9 cellular contexts compared by ENCODE assay signal in the genomic region with DNA sequence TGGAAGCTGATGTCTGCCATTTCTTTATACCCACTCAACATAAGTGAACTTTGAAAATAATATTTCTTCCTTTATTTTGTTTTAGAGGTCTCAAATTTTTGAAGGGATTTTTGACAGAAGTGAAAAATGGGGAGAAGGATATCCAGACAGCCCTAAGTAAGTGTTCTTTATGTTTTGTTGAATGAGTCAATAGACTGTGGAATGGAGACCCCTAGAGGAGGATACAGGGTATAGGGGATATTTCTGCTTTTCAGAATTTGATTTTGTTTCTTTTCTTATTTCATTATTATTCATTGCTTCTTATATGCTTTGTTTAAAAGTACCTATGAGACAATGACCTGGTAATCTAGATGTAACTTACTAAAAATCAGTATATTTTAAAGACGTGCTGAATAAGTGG. TPM values are rescaled to one million over a fixed set of nuclear protein-coding genes. Genes with fewer than 3 reads are reported as not detected.
DNase-seq lines count a peak whose midpoint lies in the region; ATAC-seq and TF ChIP-seq lines count a peak whose summit lies in the region.
"Had no signal": no experiment of that assay in that cellular context is flagged by ENCODE, and none has a peak within 500 bp of the region (broad histone marks: within the 10 kb centered on the region; RNA-seq: fewer than 3 reads in every experiment).

No MANE protein-coding gene starts in this region.

- no peak overlapping the region for H3K9ac ChIP-seq in trophoblast cell (ENCODE audit: low read length)

- H2AFZ ChIP-seq in OCI-LY7 (ENCODE audit: low read length) (no peak overlapping the region), trophoblast cell (ENCODE audit: insufficient read depth, low read length, poor library complexity) (no peak overlapping the region)

- ATAC-seq in HG02884 (IDR thresholded peaks at IDR 0.05; ENCODE audit: unreplicated experiment): peak; percentile 70
- ATAC-seq in effector memory CD8-positive, alpha-beta T cell (replicated peaks): peak; percentile 62

- no peaks in the 10 kb centered on the region for H3K9me3 Mint-ChIP-seq in effector memory CD8-positive, alpha-beta T cell
- H3K9me3 Mint-ChIP-seq: CD8-positive, alpha-beta memory T cell had no signal

- DNase-seq in NCI-H1694 treated with DMSO at 0.1 percent for 48 hours (lab: John Stamatoyannopoulos, UW) (peak; percentile 60), NCI-H1694 (lab: John Stamatoyannopoulos, UW) (no peak), OCI-LY7 (ENCODE audit: low spot score) (peak; percentile 62), midbrain (lab: John Stamatoyannopoulos, UW) (peak; percentile 21), trophoblast cell (no peak)
- DNase-seq in effector memory CD8-positive, alpha-beta T cell: no peak
- no peak for DNase-seq in stimulated activated CD8-positive, alpha-beta memory T cell treated with anti-CD3 and anti-CD28 coated beads, Interleukin-4, amount 100 ng/mL, for 48 hours

- H3K27ac ChIP-seq in OCI-LY7 (ENCODE audit: low read depth, low read length, poor library complexity, severe bottlenecking) (no peak overlapping the region), trophoblast cell (ENCODE audit: low read depth, low read length) (no peak overlapping the region)

- H3K36me3 Mint-ChIP-seq in effector memory CD8-positive, alpha-beta T cell (ENCODE audit: insufficient read depth): peaks cover 11% of the 10 kb centered on the region

- H3K18ac ChIP-seq in trophoblast cell (ENCODE audit: low read length): no peak overlapping the region

- no peak overlapping the region for H4K91ac ChIP-seq in trophoblast cell (ENCODE audit: low read depth, low read length)

- H3K36me3 ChIP-seq in OCI-LY7 (ENCODE audit: insufficient read depth, low read length) (peaks cover 29% of the 10 kb centered on the region), trophoblast cell (ENCODE audit: control insufficient read depth in 1 of 2, insufficient read depth in 2 of 2, low read length in 2 of 2) (peaks cover 11 to 28% of the 10 kb centered on the region in 2 experiments)

- H2BK5ac ChIP-seq in trophoblast cell (ENCODE audit: low read depth, low read length, poor library complexity): no peak overlapping the region

- no peak overlapping the region for H3K4me3 Mint-ChIP-seq in effector memory CD8-positive, alpha-beta T cell
- H3K4me3 Mint-ChIP-seq: CD8-positive, alpha-beta memory T cell had no signal

- no CpG with 5 or more reads among the region's 1 CpG for WGBS in trophoblast cell (ENCODE audit: extremely low coverage, insufficient coverage, insufficient read length)

- H3K4me1 Mint-ChIP-seq in effector memory CD8-positive, alpha-beta T cell (ENCODE audit: low read depth in 2 of 2): no peaks in the 10 kb centered on the region

- no peak overlapping the region for H3K23ac ChIP-seq in trophoblast cell (ENCODE audit: low read length)

- no peak overlapping the region for H2BK12ac ChIP-seq in trophoblast cell (ENCODE audit: low read length)

- no peak overlapping the region for H3K4ac ChIP-seq in trophoblast cell (ENCODE audit: low read depth, low read length)

- peaks cover 13% of the 10 kb centered on the region for H3K4me1 ChIP-seq in OCI-LY7 (ENCODE audit: insufficient read depth, low read length, poor library complexity, severe bottlenecking)
- H3K4me1 ChIP-seq in trophoblast cell (ENCODE audit: control insufficient read depth in 1 of 2, insufficient read depth in 2 of 2, low read length in 2 of 2): no peaks in the 10 kb centered on the region

- H2BK120ac ChIP-seq in trophoblast cell (ENCODE audit: insufficient read depth, low read length, poor library complexity): no peak overlapping the region

- H3K79me2 ChIP-seq in OCI-LY7 (ENCODE audit: insufficient read depth, low read depth, low read length): no peaks in the 10 kb centered on the region
- no peaks in the 10 kb centered on the region for H3K79me2 ChIP-seq in trophoblast cell (ENCODE audit: control insufficient read depth, insufficient read depth, low read length, poor library complexity)

- no peak overlapping the region for H4K12ac ChIP-seq in trophoblast cell (ENCODE audit: low read depth, low read length)

- no TSS peak for BruUV-seq in OCI-LY7 (replicated peaks; lab: Mats Ljungman, UMichigan)

- H3K27me3 ChIP-seq in trophoblast cell (ENCODE audit: insufficient read depth, low read length): no peaks in the 10 kb centered on the region

- no peaks in the 10 kb centered on the region for H3K79me1 ChIP-seq in trophoblast cell (ENCODE audit: low read length)

- POLR2A ChIA-PET in OCI-LY7 (lab: Charles Lee): interaction anchor here (0.7 to 1.7 kb wide), 2 partner anchors 27 to 80 kb away, joined by 3 to 5 read pairs; no protein-coding TSS in a partner anchor

- peak; percentile 96 for TF ChIP-seq CTCF in OCI-LY7 (conservative IDR thresholded peaks at IDR 0.05; ENCODE audit: low read length)

- H4K20me1 ChIP-seq in OCI-LY7 (ENCODE audit: insufficient read depth, low read length): no peaks in the 10 kb centered on the region; the same call in 1 of the 2 replicates

- H3K9me2 ChIP-seq in OCI-LY7 (ENCODE audit: insufficient read depth, low read length): no peaks in the 10 kb centered on the region

- no peak overlapping the region for H4K8ac ChIP-seq in trophoblast cell (ENCODE audit: low read depth, low read length)

- H3K9me3 ChIP-seq in OCI-LY7 (ENCODE audit: low read length) (no peaks in the 10 kb centered on the region), trophoblast cell (ENCODE audit: insufficient read depth, low read depth, low read length) (no peaks in the 10 kb centered on the region)

- H3K4me2 ChIP-seq in OCI-LY7 (ENCODE audit: low read length) (peak overlapping the region; percentile 28; the same call in 1 of the 2 replicates), trophoblast cell (ENCODE audit: low read length) (no peak overlapping the region)

- H3K27ac Mint-ChIP-seq in effector memory CD8-positive, alpha-beta T cell: no peak overlapping the region
- H3K27ac Mint-ChIP-seq: CD8-positive, alpha-beta memory T cell had no signal

- CTCF ChIA-PET in OCI-LY7 (lab: Charles Lee; ENCODE audit: unreplicated experiment): interaction anchor here (0.9 to 1.2 kb wide), 2 partner anchors 11 to 183 kb away, joined by 3 to 4 read pairs; no protein-coding TSS in a partner anchor

- no peak overlapping the region for H3K14ac ChIP-seq in trophoblast cell (ENCODE audit: low read length)

- no peaks in the 10 kb centered on the region for H3K27me3 Mint-ChIP-seq in effector memory CD8-positive, alpha-beta T cell
- H3K27me3 Mint-ChIP-seq: CD8-positive, alpha-beta memory T cell had no signal

- H2AK5ac ChIP-seq in trophoblast cell (ENCODE audit: low read length): no peak overlapping the region

- H3K4me3 ChIP-seq in OCI-LY7 (ENCODE audit: low read depth, low read length, poor library complexity, severe bottlenecking) (no peak overlapping the region), trophoblast cell (ENCODE audit: low read depth, low read length) (no peak overlapping the region)

- intact Hi-C loops in OCI-LY7 (cut with micrococcal nuclease; ENCODE audit: unreplicated experiment): loop anchor here (1.0 to 10.0 kb wide), 6 partner anchors 33 to 428 kb away; no protein-coding TSS in a partner anchor

RNA-seq across cellular contexts. Expression of a gene that starts 34.4 kb away (rescaled TPM):
- 10.2 and 11.0 TPM in 2 replicates for total RNA-seq in OCI-LY7 (2014; rRNA removed; shearing (Covaris generic))
- total RNA-seq in OCI-LY7 (2022): 27.9 and 31.7 TPM in 2 replicates
- 18.2 and 18.6 TPM in 2 replicates for polyA plus RNA-seq in trophoblast cell (2013)

RNA-seq across cellular contexts. Expression of a gene that starts 36.1 kb away (rescaled TPM):
- 5.3 and 6.3 TPM in 2 replicates for total RNA-seq in OCI-LY7 (2014; rRNA removed; shearing (Covaris generic))
- total RNA-seq in OCI-LY7 (2022): 15.9 and 17.9 TPM in 2 replicates
- polyA plus RNA-seq in trophoblast cell (2013): 41.6 and 44.7 TPM in 2 replicates

Comparison
In these comparisons a context has a peak if more than half of its experiments do, and no peak if none do; other contexts are left out.
1. DNase-seq: peak in NCI-H1694 treated with DMSO at 0.1 percent for 48 hours (single experiment), OCI-LY7 (single experiment) and midbrain (single experiment); none in NCI-H1694 (single experiment), effector memory CD8-positive, alpha-beta T cell (0 of 3), trophoblast cell (0 of 2) and stimulated activated CD8-positive, alpha-beta memory T cell treated with anti-CD3 and anti-CD28 coated beads, Interleukin-4, amount 100 ng/mL, for 48 hours (single experiment).